In genomic region chr2:236393101-236393500, GRCh38 we compare ENCODE assay signal across 18 cellular contexts.
"Had no signal": no experiment of that assay in that cellular context is flagged by ENCODE, and none has a peak within 500 bp of the region (broad histone marks: within the 10 kb centered on the region; RNA-seq: fewer than 3 reads in every experiment).

No MANE protein-coding gene starts in this region.

- H3K9me3 Mint-ChIP-seq: memory B cell; natural killer cell; stimulated activated effector memory CD8-positive, alpha-beta T cell treated with anti-CD3 and anti-CD28 coated beads, Interleukin-12 subunit alpha, Interleukin-12 subunit beta, amount 100 ng/mL, for 72 hours; stimulated activated naive CD8-positive, alpha-beta T cell treated with anti-CD3 and anti-CD28 coated beads, Interleukin-15, Interleukin-2, amounts not matched to agents 100 ng/mL and 50 ng/mL, for 24 hours had no signal

- H3K36me3 Mint-ChIP-seq: natural killer cell; stimulated activated effector memory CD8-positive, alpha-beta T cell treated with anti-CD3 and anti-CD28 coated beads, Interleukin-12 subunit alpha, Interleukin-12 subunit beta, amount 100 ng/mL, for 72 hours had no signal

- H3K27ac Mint-ChIP-seq: memory B cell; natural killer cell; stimulated activated effector memory CD8-positive, alpha-beta T cell treated with anti-CD3 and anti-CD28 coated beads, Interleukin-12 subunit alpha, Interleukin-12 subunit beta, amount 100 ng/mL, for 72 hours; stimulated activated naive CD8-positive, alpha-beta T cell treated with anti-CD3 and anti-CD28 coated beads, Interleukin-15, Interleukin-2, amounts not matched to agents 100 ng/mL and 50 ng/mL, for 24 hours had no signal

- ATAC-seq: gastrocnemius medialis; left lobe of liver; natural killer cell; right cardiac atrium; stimulated activated effector memory CD8-positive, alpha-beta T cell treated with anti-CD3 and anti-CD28 coated beads, Interleukin-12 subunit alpha, Interleukin-12 subunit beta, amount 100 ng/mL, for 72 hours had no signal

- H3K4me1 Mint-ChIP-seq: memory B cell; natural killer cell; stimulated activated effector memory CD8-positive, alpha-beta T cell treated with anti-CD3 and anti-CD28 coated beads, Interleukin-12 subunit alpha, Interleukin-12 subunit beta, amount 100 ng/mL, for 72 hours had no signal

- H3K4me3 Mint-ChIP-seq: memory B cell; natural killer cell; stimulated activated effector memory CD8-positive, alpha-beta T cell treated with anti-CD3 and anti-CD28 coated beads, Interleukin-12 subunit alpha, Interleukin-12 subunit beta, amount 100 ng/mL, for 72 hours; stimulated activated naive CD8-positive, alpha-beta T cell treated with anti-CD3 and anti-CD28 coated beads, Interleukin-15, Interleukin-2, amounts not matched to agents 100 ng/mL and 50 ng/mL, for 24 hours had no signal

- DNase-seq: dorsolateral prefrontal cortex; effector CD4-positive, alpha-beta T cell; foreskin fibroblast; gastrocnemius medialis; kidney; natural killer cell; right cardiac atrium; sigmoid colon; stimulated activated CD4-positive, alpha-beta T cell treated with anti-CD3 and anti-CD28 coated beads, Interleukin-2, amount 100 ng/mL, for 24 hours; stimulated activated CD4-positive, alpha-beta T cell treated with anti-CD3 and anti-CD28 coated beads, Interleukin-4, amount 100 ng/mL, for 24 hours; upper lobe of left lung had no signal

- H3K9me3 ChIP-seq: gastrocnemius medialis, prostate gland, sigmoid colon, thoracic aorta, tibial nerve, upper lobe of left lung had no signal
